9 cellular contexts compared by ENCODE assay signal in the genomic region with DNA sequence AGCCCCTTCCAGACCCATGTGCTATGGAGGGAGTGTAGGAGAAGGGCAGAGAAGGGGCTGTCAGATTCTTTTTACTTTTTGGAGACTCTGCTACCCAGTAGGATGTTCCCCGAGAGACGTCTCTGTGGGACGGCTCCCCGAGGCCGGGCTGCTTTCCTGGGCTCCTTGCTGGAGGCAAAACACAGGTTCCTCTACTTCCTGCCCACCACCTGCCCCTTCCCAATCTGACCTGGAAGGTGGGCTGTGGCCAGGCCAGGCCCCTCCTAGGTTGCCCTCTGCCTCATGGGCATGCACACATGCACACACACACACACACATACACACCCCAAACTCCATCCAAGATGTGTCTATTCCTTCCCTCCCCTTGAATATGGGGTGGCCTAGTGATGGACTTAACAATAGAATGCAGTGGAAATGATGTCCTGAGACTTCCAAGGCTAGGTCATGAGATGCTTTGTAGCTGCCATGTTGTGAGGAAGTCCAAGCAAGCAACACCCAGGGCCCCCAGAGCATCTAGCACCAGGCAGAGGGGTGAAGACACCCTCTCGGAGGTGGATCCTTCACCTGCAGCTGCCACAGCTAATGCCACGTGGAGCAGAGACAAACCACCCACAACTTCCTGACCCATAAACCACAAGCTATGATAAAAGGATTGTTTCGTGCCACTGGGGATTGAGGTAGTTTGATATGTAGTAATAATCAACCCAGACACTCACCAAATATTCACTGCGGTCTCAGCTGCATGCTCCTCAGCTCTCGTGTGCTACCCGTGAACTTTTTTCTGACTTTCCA. TPM values are rescaled to one million over a fixed set of nuclear protein-coding genes. Genes with fewer than 3 reads are reported as not detected.
DNase-seq lines count a peak whose midpoint lies in the region; ATAC-seq and TF ChIP-seq lines count a peak whose summit lies in the region.
"Had no signal": no experiment of that assay in that cellular context is flagged by ENCODE, and none has a peak within 500 bp of the region (broad histone marks: within the 10 kb centered on the region; RNA-seq: fewer than 3 reads in every experiment).

No MANE protein-coding gene starts in this region.

- TF ChIP-seq POLR2A in gastroesophageal sphincter (IDR thresholded peaks at IDR 0.05): no peak

- H3K27me3 ChIP-seq in gastroesophageal sphincter (no peaks in the 10 kb centered on the region), WERI-Rb-1 (ENCODE audit: insufficient read depth, low read depth, severe bottlenecking) (peaks cover 33% of the 10 kb centered on the region)

- TF ChIP-seq CTCF in gastroesophageal sphincter (IDR thresholded peaks at IDR 0.05) (no peak), WERI-Rb-1 (IDR thresholded peaks at IDR 0.05; ENCODE audit: low read depth, low read length) (no peak)

- DNase-seq in activated CD4-positive, alpha-beta T cell treated with anti-CD3 and anti-CD28 coated beads for 1 hour: peak; percentile 54
- DNase-seq in stimulated activated naive CD8-positive, alpha-beta T cell treated with anti-CD3 and anti-CD28 coated beads, Interleukin-15, Interleukin-2, amounts not matched to agents 100 U/mL and 50 U/mL, for 24 hours: peak; percentile 74
- DNase-seq in NCI-H146 (lab: John Stamatoyannopoulos, UW) (no peak), NCI-H524 treated with DMSO at 0.1 percent for 48 hours (lab: John Stamatoyannopoulos, UW) (no peak), WERI-Rb-1 (no peak)

- 53 to 85% methylated on average over 5 to 7 of the region's 11 CpGs for WGBS in gastroesophageal sphincter (ENCODE audit: low coverage in 1 of 2), 2 donors

- peak; percentile 69 for ATAC-seq in GM18517 (IDR thresholded peaks at IDR 0.05; ENCODE audit: unreplicated experiment)
- peak; percentile 37 for ATAC-seq in HG03045 (IDR thresholded peaks at IDR 0.05; ENCODE audit: unreplicated experiment)
- ATAC-seq in gastroesophageal sphincter: no peak
- ATAC-seq in stimulated activated naive CD8-positive, alpha-beta T cell treated with anti-CD3 and anti-CD28 coated beads, Interleukin-15, Interleukin-2, amounts not matched to agents 100 U/mL and 50 U/mL, for 24 hours: peak; percentile 87
- ATAC-seq: HCT116 had no signal

- peak overlapping the region; percentile 87 to 99 (median 92) for H3K27ac ChIP-seq in gastroesophageal sphincter
- H3K27ac ChIP-seq in WERI-Rb-1: no peak overlapping the region

- peaks cover 9 to 84% (median 9%) of the 10 kb centered on the region in 3 donors for H3K4me1 ChIP-seq in gastroesophageal sphincter

- no peak for TF ChIP-seq EP300 in gastroesophageal sphincter (IDR thresholded peaks at IDR 0.05)

- no peak overlapping the region for H3K4me3 ChIP-seq in gastroesophageal sphincter
- no peak overlapping the region for H3K4me3 ChIP-seq in WERI-Rb-1 (ENCODE audit: low read depth, low read length)

- H3K9me3 ChIP-seq in gastroesophageal sphincter (no peaks in the 10 kb centered on the region), WERI-Rb-1 (ENCODE audit: severe bottlenecking) (no peaks in the 10 kb centered on the region)

- H3K36me3 ChIP-seq in gastroesophageal sphincter: no peaks in the 10 kb centered on the region
- H3K36me3 ChIP-seq in WERI-Rb-1: no peaks in the 10 kb centered on the region

RNA-seq across cellular contexts. Expression of a gene that starts 1.6 kb away (rescaled TPM):
- 100 to 1,000 TPM; 118 to 208 (median 120) TPM for total RNA-seq in gastroesophageal sphincter

RNA-seq across cellular contexts. Expression of a gene that starts 19.1 kb away (rescaled TPM):
- not detected for total RNA-seq in gastroesophageal sphincter

RNA-seq across cellular contexts. Expression of a gene that starts 48.2 kb away (rescaled TPM):
- total RNA-seq in gastroesophageal sphincter: under 1 TPM; 0.16 to 0.84 (median 0.65) TPM

RNA-seq across cellular contexts. Expression of a gene that starts 50.8 kb away (rescaled TPM):
- not detected for total RNA-seq in gastroesophageal sphincter

Comparison
In these comparisons a context has a peak if more than half of its experiments do, and no peak if none do; other contexts are left out.
1. DNase-seq: peak in activated CD4-positive, alpha-beta T cell treated with anti-CD3 and anti-CD28 coated beads for 1 hour (single experiment) and stimulated activated naive CD8-positive, alpha-beta T cell treated with anti-CD3 and anti-CD28 coated beads, Interleukin-15, Interleukin-2, amounts not matched to agents 100 U/mL and 50 U/mL, for 24 hours (single experiment); none in NCI-H146 (single experiment), NCI-H524 treated with DMSO at 0.1 percent for 48 hours (single experiment) and WERI-Rb-1 (single experiment).